Comparison of ENCODE assay signal across 11 cellular contexts in genomic region chr14:68863610-68864300, GRCh38.
"Had no signal": no experiment of that assay in that cellular context is flagged by ENCODE, and none has a peak within 500 bp of the region (broad histone marks: within the 10 kb centered on the region; RNA-seq: fewer than 3 reads in every experiment).

No MANE protein-coding gene starts in this region.

- ATAC-seq: stimulated activated memory B cell treated with anti-CD40 and anti-IgM and Interleukin-4, amounts not matched to agents 10 μg/mL and 1 μg/mL and 100 μg/mL, for 72 hours had no signal

- FAIRE-seq: endometrium had no signal

- H3K36me3 ChIP-seq: gastrocnemius medialis, ovary, upper lobe of right lung, vagina had no signal

- H3K4me1 ChIP-seq: esophagus muscularis mucosa, gastrocnemius medialis, tibial nerve, vagina had no signal

- H3K27me3 ChIP-seq: esophagus muscularis mucosa, gastrocnemius medialis, heart right ventricle, ovary, spleen, tibial nerve, upper lobe of right lung, vagina had no signal

- H3K4me3 ChIP-seq: esophagus muscularis mucosa, gastrocnemius medialis, heart right ventricle, mucosa of descending colon, ovary, spleen, tibial nerve, upper lobe of right lung, vagina had no signal

- H3K9me3 ChIP-seq: gastrocnemius medialis, ovary, vagina had no signal

- H3K27ac ChIP-seq: esophagus muscularis mucosa, gastrocnemius medialis, heart right ventricle, ovary, spleen, tibial nerve, upper lobe of right lung, vagina had no signal
